ENCODE assay signal across 21 cellular contexts in the genomic region with DNA sequence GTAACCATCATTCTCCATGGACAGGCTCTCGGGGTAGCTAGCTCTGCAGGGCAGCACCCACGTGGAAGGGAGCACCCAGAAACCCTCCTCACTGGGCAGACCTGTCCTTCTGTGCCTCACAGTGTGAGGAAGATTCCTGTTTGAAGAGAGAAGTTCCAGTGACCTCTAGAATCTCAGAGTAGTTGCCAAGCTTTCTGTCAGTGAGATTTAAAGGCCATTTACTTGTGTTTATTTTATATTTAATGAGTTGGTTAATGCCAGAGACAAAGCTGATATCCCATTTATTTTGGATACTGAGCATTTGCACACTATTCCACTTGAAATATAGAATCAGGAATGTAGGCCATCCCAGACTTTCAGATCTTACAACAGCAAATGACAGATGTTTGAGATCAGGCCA. TPM values are rescaled to one million over a fixed set of nuclear protein-coding genes. Genes with fewer than 3 reads are reported as not detected.
DNase-seq lines count a peak whose midpoint lies in the region; ATAC-seq and TF ChIP-seq lines count a peak whose summit lies in the region.
"Had no signal": no experiment of that assay in that cellular context is flagged by ENCODE, and none has a peak within 500 bp of the region (broad histone marks: within the 10 kb centered on the region; RNA-seq: fewer than 3 reads in every experiment).

No MANE protein-coding gene starts in this region.

- peak overlapping the region; percentile 64 for H3K27ac ChIP-seq in neutrophil
- H3K27ac ChIP-seq in stomach smooth muscle (ENCODE audit: low read length) = peak overlapping the region; percentile 18
- H3K27ac ChIP-seq: BLaER1 treated with 17β-estradiol and CSF1 and Interleukin-3, amounts not matched to agents 10 nM and 100 nM; HL-60 had no signal

- no peak for ATAC-seq in activated CD4-positive, alpha-beta T cell treated with anti-CD3 and anti-CD28 coated beads for 36 hours
- no peak for ATAC-seq in HG03565 (IDR thresholded peaks at IDR 0.05; ENCODE audit: unreplicated experiment)
- ATAC-seq: GM12878, GM23338 had no signal

- H3K4me1 ChIP-seq in neutrophil (ENCODE audit: control insufficient read depth in 1 of 2, insufficient read depth in 1 of 2, low read depth in 1 of 2, low read length in 1 of 2) = peaks cover 19 to 31% of the 10 kb centered on the region in 2 experiments
- H3K4me1 ChIP-seq in stomach smooth muscle (ENCODE audit: control insufficient read depth, insufficient read depth, low read length) = peaks cover 10% of the 10 kb centered on the region

- TF ChIP-seq CTCF in LNCaP clone FGC (IDR thresholded peaks at IDR 0.05; ENCODE audit: control insufficient read depth, extremely low read depth, insufficient read depth) (no peak), neutrophil (IDR thresholded peaks at IDR 0.05) (no peak)

- CTCF ChIA-PET in activated CD4-positive, alpha-beta T cell treated with anti-CD3 and anti-CD28 coated beads for 36 hours (lab: Charles Lee) = no interaction called here

- H3K9me3 ChIP-seq in neutrophil (no peaks in the 10 kb centered on the region), stomach smooth muscle (ENCODE audit: control insufficient read depth in 2 of 2, low read length in 2 of 2) (no peaks in the 10 kb centered on the region)

- peaks cover 3% of the 10 kb centered on the region for H3K4me1 Mint-ChIP-seq in activated CD4-positive, alpha-beta T cell treated with anti-CD3 and anti-CD28 coated beads for 36 hours

- no peak overlapping the region for H3K4me3 ChIP-seq in LNCaP clone FGC (ENCODE audit: low read depth, low read length)
- no peak overlapping the region for H3K4me3 ChIP-seq in neutrophil (ENCODE audit: low read depth in 1 of 2, low read length in 1 of 2)
- no peak overlapping the region for H3K4me3 ChIP-seq in stomach smooth muscle (ENCODE audit: low read length in 2 of 2)
- H3K4me3 ChIP-seq: BLaER1 treated with 17β-estradiol and CSF1 and Interleukin-3, amounts not matched to agents 10 nM and 100 nM; GM12878; GM23338 had no signal

- H3K9me3 Mint-ChIP-seq in activated CD4-positive, alpha-beta T cell treated with anti-CD3 and anti-CD28 coated beads for 36 hours (ENCODE audit: low read depth) = no peaks in the 10 kb centered on the region
- H3K9me3 Mint-ChIP-seq: GM23338 had no signal

- DNase-seq in LNCaP clone FGC (ENCODE audit: low read depth) = peak; percentile 73
- DNase-seq in activated CD4-positive, CD25-positive, alpha-beta regulatory T cell treated with anti-CD3 and anti-CD28 coated beads, Interleukin-2, amount 50 U/mL, for 72 hours = no peak
- DNase-seq in activated CD4-positive, alpha-beta T cell treated with anti-CD3 and anti-CD28 coated beads for 36 hours = no peak
- DNase-seq: CD4-positive, CD25-positive, alpha-beta regulatory T cell; CD8-positive, alpha-beta memory T cell; COR-L47; DMS 273 treated with DMSO at 0.1 percent for 48 hours; DMS53; DND-41; EL; HCEC 1CT had no signal

- H3K4me3 Mint-ChIP-seq in activated CD4-positive, alpha-beta T cell treated with anti-CD3 and anti-CD28 coated beads for 36 hours = no peak overlapping the region
- H3K4me3 Mint-ChIP-seq: B cell; CD4-positive, CD25-positive, alpha-beta regulatory T cell; CD8-positive, alpha-beta memory T cell; GM23338 had no signal

- intact Hi-C loops in activated CD4-positive, alpha-beta T cell treated with anti-CD3 and anti-CD28 coated beads for 36 hours (cut with DNase I, micrococcal nuclease) = no loop called here

- no peak overlapping the region for H3K9ac ChIP-seq in stomach smooth muscle (ENCODE audit: low read length in 2 of 2)
- H3K9ac ChIP-seq: BLaER1 treated with 17β-estradiol and CSF1 and Interleukin-3, amounts not matched to agents 10 nM and 100 nM had no signal

- H3K36me3 Mint-ChIP-seq in activated CD4-positive, alpha-beta T cell treated with anti-CD3 and anti-CD28 coated beads for 36 hours (ENCODE audit: low read depth) = no peaks in the 10 kb centered on the region
- H3K36me3 Mint-ChIP-seq: CD4-positive, CD25-positive, alpha-beta regulatory T cell; CD8-positive, alpha-beta memory T cell had no signal

- H3K36me3 ChIP-seq in neutrophil = peaks cover 98% of the 10 kb centered on the region
- peaks cover 0 to 2% of the 10 kb centered on the region in 2 donors for H3K36me3 ChIP-seq in stomach smooth muscle (ENCODE audit: control insufficient read depth in 2 of 2, insufficient read depth in 2 of 2, low read length in 2 of 2)
- H3K36me3 ChIP-seq: BLaER1 treated with 17β-estradiol and CSF1 and Interleukin-3, amounts not matched to agents 10 nM and 100 nM had no signal

- H3K27me3 ChIP-seq in neutrophil (no peaks in the 10 kb centered on the region), stomach smooth muscle (ENCODE audit: control insufficient read depth in 1 of 2, insufficient read depth in 2 of 2, low read length in 2 of 2) (peaks cover 5 to 15% of the 10 kb centered on the region in 2 donors)
- H3K27me3 ChIP-seq: BLaER1 treated with 17β-estradiol and CSF1 and Interleukin-3, amounts not matched to agents 10 nM and 100 nM had no signal

- no peak overlapping the region for H3K27ac Mint-ChIP-seq in activated CD4-positive, alpha-beta T cell treated with anti-CD3 and anti-CD28 coated beads for 36 hours
- H3K27ac Mint-ChIP-seq: B cell; CD4-positive, CD25-positive, alpha-beta regulatory T cell; GM23338 had no signal

- POLR2A ChIA-PET in activated CD4-positive, alpha-beta T cell treated with anti-CD3 and anti-CD28 coated beads for 36 hours (lab: Charles Lee) = no interaction called here

- peaks cover 14% of the 10 kb centered on the region for H3K27me3 Mint-ChIP-seq in activated CD4-positive, alpha-beta T cell treated with anti-CD3 and anti-CD28 coated beads for 36 hours
- H3K27me3 Mint-ChIP-seq: CD4-positive, CD25-positive, alpha-beta regulatory T cell had no signal

RNA-seq across cellular contexts. Expression of gene MTARC1, which starts 28.7 kb away (rescaled TPM):
- not detected for total RNA-seq in activated CD4-positive, alpha-beta T cell treated with anti-CD3 and anti-CD28 coated beads for 36 hours
- total RNA-seq: A172; CD4-positive, CD25-positive, alpha-beta regulatory T cell; CD8-positive, alpha-beta memory T cell; G401 had no signal
